8 cellular contexts compared by ENCODE assay signal in the genomic region with DNA sequence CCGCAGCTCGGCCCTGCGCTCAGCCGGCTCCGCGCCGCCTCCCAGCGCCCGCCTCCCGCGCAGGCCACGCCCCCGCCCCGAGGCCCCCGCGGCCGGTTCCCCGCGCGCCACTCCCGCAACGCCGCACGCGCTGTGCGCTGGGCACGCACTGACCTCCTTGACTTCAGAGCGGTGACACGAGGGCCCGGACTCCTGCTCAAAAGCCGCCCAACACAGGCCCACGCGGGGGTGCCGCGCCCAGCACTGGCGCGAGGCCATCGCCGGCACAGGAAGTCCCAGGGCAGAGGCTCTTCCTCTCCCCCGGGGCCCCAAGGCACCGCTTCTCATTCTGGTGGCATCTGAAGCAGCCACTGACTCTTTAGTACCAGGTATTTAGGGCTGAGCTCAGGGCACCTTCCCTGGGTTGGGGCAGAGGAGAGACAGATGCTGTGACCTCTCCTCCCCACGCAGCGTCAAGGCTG. TPM values are rescaled to one million over a fixed set of nuclear protein-coding genes. Genes with fewer than 3 reads are reported as not detected.
A peak's percentile ranks its signal among the peaks of the same experiment; 100 is the strongest.
DNase-seq lines count a peak whose midpoint lies in the region; ATAC-seq and TF ChIP-seq lines count a peak whose summit lies in the region.

No MANE protein-coding gene starts in this region.

- H3K9me3 ChIP-seq in ectodermal cell (ENCODE audit: control insufficient read depth, low read length) (no peaks in the 10 kb centered on the region), mesodermal cell (ENCODE audit: control insufficient read depth, low read length) (no peaks in the 10 kb centered on the region)

- H3K27ac ChIP-seq in ectodermal cell (ENCODE audit: insufficient read depth, low read depth, low read length, poor library complexity, severe bottlenecking) (no peak overlapping the region), mesodermal cell (ENCODE audit: low read depth, low read length, severe bottlenecking) (peak overlapping the region; percentile 79)

- 2% methylated on average over 43 of the region's 43 CpGs for WGBS in ectodermal cell, 2 experiments
- 1 to 3% methylated on average over 25 to 38 of the region's 43 CpGs for WGBS in mesodermal cell (ENCODE audit: insufficient coverage in 2 of 2), 2 experiments

- H3K4me3 ChIP-seq in H7 (ENCODE audit: insufficient read depth, low read depth, low read length) = peak overlapping the region; percentile 68
- H3K4me3 ChIP-seq in ectodermal cell (ENCODE audit: insufficient read depth, low read depth, low read length) = peak overlapping the region; percentile 51
- peak overlapping the region; percentile 53 for H3K4me3 ChIP-seq in mesodermal cell (ENCODE audit: extremely low read depth, insufficient read depth, low read length, poor library complexity, severe bottlenecking)

- no peaks in the 10 kb centered on the region for H3K36me3 ChIP-seq in H7 (replicated peaks; ENCODE audit: control insufficient read depth, insufficient read depth, low read length)
- H3K36me3 ChIP-seq in ectodermal cell (ENCODE audit: control insufficient read depth, insufficient read depth, low read length) = no peaks in the 10 kb centered on the region
- no peaks in the 10 kb centered on the region for H3K36me3 ChIP-seq in mesodermal cell (ENCODE audit: control insufficient read depth, insufficient read depth, low read length)

- H3K27me3 ChIP-seq in H7 (ENCODE audit: control insufficient read depth, insufficient read depth, low read length) (no peaks in the 10 kb centered on the region), ectodermal cell (ENCODE audit: control insufficient read depth, insufficient read depth, low read length, poor library complexity, severe bottlenecking) (peaks cover 15% of the 10 kb centered on the region)

- TF ChIP-seq CTCF in GM10266 (IDR thresholded peaks at IDR 0.05; ENCODE audit: control insufficient read depth, insufficient read depth, low read depth, missing control alignments) = no peak

- H3K4me1 ChIP-seq in ectodermal cell (ENCODE audit: control insufficient read depth, insufficient read depth, low read length) = peaks cover 50% of the 10 kb centered on the region
- peaks cover 48% of the 10 kb centered on the region for H3K4me1 ChIP-seq in mesodermal cell (ENCODE audit: control insufficient read depth, insufficient read depth, low read length, poor library complexity, severe bottlenecking)

- no peak for ATAC-seq in GM19452 (IDR thresholded peaks at IDR 0.05; ENCODE audit: unreplicated experiment)

- peak; percentile 87 for DNase-seq in GM10266 (ENCODE audit: extremely low spot score)
- peak; percentile 94 for DNase-seq in H7
- DNase-seq in NCI-H1105 treated with DMSO at 0.1 percent for 48 hours (lab: John Stamatoyannopoulos, UW) = peak; percentile 49
- DNase-seq in activated CD4-positive, alpha-beta T cell treated with anti-CD3 and anti-CD28 coated beads, Interleukin-2, amount 50 U/mL, for 48 hours = peak; percentile 63 to 68
- DNase-seq in stimulated activated CD8-positive, alpha-beta memory T cell treated with anti-CD3 and anti-CD28 coated beads, Interleukin-4, amount 100 ng/mL, for 48 hours = peak; percentile 75

RNA-seq across cellular contexts. Expression of a gene that starts 12.4 kb away (rescaled TPM):
- total RNA-seq in H7 (2014; rRNA removed; shearing (Covaris generic)) = 30.3 and 30.5 TPM in 2 replicates
- polyA plus RNA-seq in ectodermal cell (2013, experiment 1 of 4) = 30.7 TPM
- 32.5 TPM for polyA plus RNA-seq in ectodermal cell (2013, experiment 2 of 4)
- polyA plus RNA-seq in ectodermal cell (2013, experiment 3 of 4) = 26.8 TPM
- 27.7 TPM for polyA plus RNA-seq in ectodermal cell (2013, experiment 4 of 4)
- polyA plus RNA-seq in mesodermal cell (2013, experiment 1 of 2) = 28.8 TPM
- polyA plus RNA-seq in mesodermal cell (2013, experiment 2 of 2) = 20.7 TPM
